Comparison of ENCODE assay signal across 1 cellular context in the genomic region with DNA sequence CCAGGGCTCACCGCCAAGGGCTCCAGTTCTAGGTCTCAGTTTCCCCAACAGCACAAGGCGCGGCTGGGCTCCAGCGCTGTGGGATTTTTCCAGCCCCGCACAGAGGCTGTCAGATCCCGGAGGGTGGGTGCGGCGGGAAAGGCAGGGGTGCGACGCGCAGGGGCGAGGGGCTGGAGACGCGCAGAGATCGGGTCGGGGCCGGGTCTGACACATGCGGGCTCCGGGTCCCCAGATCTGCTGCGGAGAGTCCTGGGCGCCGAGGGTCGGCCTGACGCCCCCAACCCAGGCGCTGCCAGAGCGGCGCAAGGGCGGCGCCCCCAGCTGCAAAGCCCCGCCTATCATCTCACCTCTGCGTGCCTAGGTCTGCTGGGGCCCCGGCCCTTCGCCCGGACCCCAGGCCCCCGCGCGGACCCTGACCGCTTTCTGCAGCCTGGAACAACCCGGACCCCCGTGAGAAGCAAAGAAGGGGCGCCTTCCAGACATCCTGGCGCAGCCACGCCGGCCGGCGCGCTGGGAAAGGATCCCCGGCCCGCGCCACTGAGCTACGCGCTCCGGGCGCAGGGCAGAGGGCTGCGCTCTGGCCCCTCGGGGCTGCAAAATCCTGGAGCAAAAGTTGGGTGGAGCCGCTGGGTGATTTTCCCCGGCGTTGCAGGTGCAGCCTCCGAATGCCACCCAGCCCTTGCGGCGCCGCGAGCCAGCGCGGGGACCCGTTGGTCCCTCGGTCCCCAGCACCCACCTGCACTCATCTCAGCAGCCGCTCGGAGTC.
TF ChIP-seq lines count a peak whose summit lies in the region.

No MANE protein-coding gene starts in this region.

TF ChIP-seq in GM23338, 12 proteins besides CTCF, POLR2A, EP300 and RAD21 (continued from another document):
- no peak for TF ChIP-seq NANOG (IDR thresholded peaks at IDR 0.05; ENCODE audit: borderline replicate concordance)
- no peak for TF ChIP-seq STAT1 (IDR thresholded peaks at IDR 0.05; ENCODE audit: unreplicated experiment)
- TF ChIP-seq, protein P1, sequence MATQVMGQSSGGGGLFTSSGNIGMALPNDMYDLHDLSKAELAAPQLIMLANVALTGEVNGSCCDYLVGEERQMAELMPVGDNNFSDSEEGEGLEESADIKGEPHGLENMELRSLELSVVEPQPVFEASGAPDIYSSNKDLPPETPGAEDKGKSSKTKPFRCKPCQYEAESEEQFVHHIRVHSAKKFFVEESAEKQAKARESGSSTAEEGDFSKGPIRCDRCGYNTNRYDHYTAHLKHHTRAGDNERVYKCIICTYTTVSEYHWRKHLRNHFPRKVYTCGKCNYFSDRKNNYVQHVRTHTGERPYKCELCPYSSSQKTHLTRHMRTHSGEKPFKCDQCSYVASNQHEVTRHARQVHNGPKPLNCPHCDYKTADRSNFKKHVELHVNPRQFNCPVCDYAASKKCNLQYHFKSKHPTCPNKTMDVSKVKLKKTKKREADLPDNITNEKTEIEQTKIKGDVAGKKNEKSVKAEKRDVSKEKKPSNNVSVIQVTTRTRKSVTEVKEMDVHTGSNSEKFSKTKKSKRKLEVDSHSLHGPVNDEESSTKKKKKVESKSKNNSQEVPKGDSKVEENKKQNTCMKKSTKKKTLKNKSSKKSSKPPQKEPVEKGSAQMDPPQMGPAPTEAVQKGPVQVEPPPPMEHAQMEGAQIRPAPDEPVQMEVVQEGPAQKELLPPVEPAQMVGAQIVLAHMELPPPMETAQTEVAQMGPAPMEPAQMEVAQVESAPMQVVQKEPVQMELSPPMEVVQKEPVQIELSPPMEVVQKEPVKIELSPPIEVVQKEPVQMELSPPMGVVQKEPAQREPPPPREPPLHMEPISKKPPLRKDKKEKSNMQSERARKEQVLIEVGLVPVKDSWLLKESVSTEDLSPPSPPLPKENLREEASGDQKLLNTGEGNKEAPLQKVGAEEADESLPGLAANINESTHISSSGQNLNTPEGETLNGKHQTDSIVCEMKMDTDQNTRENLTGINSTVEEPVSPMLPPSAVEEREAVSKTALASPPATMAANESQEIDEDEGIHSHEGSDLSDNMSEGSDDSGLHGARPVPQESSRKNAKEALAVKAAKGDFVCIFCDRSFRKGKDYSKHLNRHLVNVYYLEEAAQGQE (IDR thresholded peaks at IDR 0.05; ENCODE audit: unreplicated experiment): no peak
- TF ChIP-seq JUNB (IDR thresholded peaks at IDR 0.05; ENCODE audit: unreplicated experiment): no peak
- no peak for TF ChIP-seq ETS1 (IDR thresholded peaks at IDR 0.05)
- TF ChIP-seq EZH2 (IDR thresholded peaks at IDR 0.05; ENCODE audit: low read depth, unreplicated experiment): no peak
- TF ChIP-seq ZNF331 (CRISPR knock-in tag; IDR thresholded peaks at IDR 0.05; ENCODE audit: low read depth): no peak
